In the genomic region with DNA sequence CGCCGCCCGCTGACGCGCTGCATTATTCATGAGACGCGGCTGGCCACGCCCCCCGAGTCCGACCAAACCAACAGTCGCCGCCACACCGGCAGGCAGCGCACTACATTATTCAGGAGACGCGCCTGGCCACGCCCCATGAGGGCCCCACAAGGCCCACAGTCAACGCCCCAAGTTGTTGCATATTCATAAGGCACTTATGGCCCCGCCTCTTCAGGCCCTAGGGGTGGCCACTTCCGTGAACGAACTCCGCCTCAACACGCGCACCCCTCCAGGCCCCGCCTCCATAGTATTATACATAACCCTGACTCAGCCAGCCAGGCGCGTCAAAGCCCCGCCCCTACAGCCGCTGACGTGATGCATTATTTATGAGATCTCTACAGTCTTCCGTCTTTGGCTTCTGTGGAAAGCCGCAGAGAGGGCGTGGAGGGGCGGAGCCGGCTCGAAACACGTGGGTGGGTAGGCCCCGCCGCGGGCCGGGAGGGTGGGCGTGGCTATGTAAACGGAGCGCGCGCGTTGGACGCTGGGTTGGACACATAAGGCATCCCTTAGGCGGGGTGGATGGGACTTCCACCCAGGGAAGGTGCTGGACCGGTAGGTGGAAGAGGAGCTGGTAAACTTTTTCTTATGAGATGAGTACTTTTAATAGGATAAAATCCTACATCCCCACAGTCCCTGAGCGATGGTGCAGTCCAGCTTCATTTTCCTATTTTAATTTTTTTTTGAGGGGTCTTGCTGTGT, we compare ENCODE assay signal across 8 cellular contexts. TPM values are rescaled to one million over a fixed set of nuclear protein-coding genes. Genes with fewer than 3 reads are reported as not detected.
DNase-seq lines count a peak whose midpoint lies in the region; TF ChIP-seq lines count a peak whose summit lies in the region.

No MANE protein-coding gene starts in this region.

- intact Hi-C loops in activated naive CD4-positive, alpha-beta T cell treated with anti-CD3 and anti-CD28 coated beads for 36 hours (cut with micrococcal nuclease), result loop anchor here (1.0 to 2.0 kb wide), 16 partner anchors 22 to 798 kb away; a partner anchor contains a TSS

- no peak for TF ChIP-seq CTCF in HFF-Myc (IDR thresholded peaks at IDR 0.05; ENCODE audit: low read depth, low read length, missing control alignments)

- peak overlapping the region; percentile 89 for H3K27ac ChIP-seq in SJSA1

- H3K9me3 Mint-ChIP-seq in activated naive CD4-positive, alpha-beta T cell treated with anti-CD3 and anti-CD28 coated beads for 36 hours, result no peaks in the 10 kb centered on the region

- peak overlapping the region; percentile 68 for H3K4me3 ChIP-seq in HFF-Myc (replicated peaks; ENCODE audit: low read depth, low read length)
- peak overlapping the region; percentile 92 for H3K4me3 ChIP-seq in SJSA1

- peaks cover 17% of the 10 kb centered on the region for H3K4me1 Mint-ChIP-seq in activated naive CD4-positive, alpha-beta T cell treated with anti-CD3 and anti-CD28 coated beads for 36 hours (ENCODE audit: low read depth)

- H3K4me3 Mint-ChIP-seq in activated naive CD4-positive, alpha-beta T cell treated with anti-CD3 and anti-CD28 coated beads for 36 hours, result peak overlapping the region; percentile 85

- peaks cover 1% of the 10 kb centered on the region for H3K36me3 Mint-ChIP-seq in activated naive CD4-positive, alpha-beta T cell treated with anti-CD3 and anti-CD28 coated beads for 36 hours (ENCODE audit: low read depth)

- no peaks in the 10 kb centered on the region for H3K27me3 ChIP-seq in SJSA1 (replicated peaks)

- peaks cover 10% of the 10 kb centered on the region for H3K4me1 ChIP-seq in SJSA1 (replicated peaks)

- H3K9me3 ChIP-seq in SJSA1 (replicated peaks), result no peaks in the 10 kb centered on the region

- no peaks in the 10 kb centered on the region for H3K27me3 Mint-ChIP-seq in activated naive CD4-positive, alpha-beta T cell treated with anti-CD3 and anti-CD28 coated beads for 36 hours (ENCODE audit: low read depth)

- CTCF ChIA-PET in activated naive CD4-positive, alpha-beta T cell treated with anti-CD3 and anti-CD28 coated beads for 36 hours (lab: Charles Lee), result interaction anchor here (0.5 to 4.2 kb wide), 8 partner anchors 10 to 739 kb away, joined by 3 to 26 read pairs (median 12); a partner anchor contains a TSS

- peak overlapping the region; percentile 89 for H3K27ac Mint-ChIP-seq in activated naive CD4-positive, alpha-beta T cell treated with anti-CD3 and anti-CD28 coated beads for 36 hours

- H3K36me3 ChIP-seq in SJSA1, result peaks cover 8% of the 10 kb centered on the region

- DNase-seq in GM04503 (ENCODE audit: low read depth), result peak; percentile 99
- DNase-seq in HFF-Myc (ENCODE audit: extremely low read depth, low read depth), result peak; percentile 99
- peak; percentile 100 for DNase-seq in MV-4-11 (lab: John Stamatoyannopoulos, UW)
- peak; percentile 100 for DNase-seq in SJSA1 (ENCODE audit: low read depth in 1 of 2, low spot score in 2 of 2)
- peak; percentile 100 for DNase-seq in activated naive CD4-positive, alpha-beta T cell treated with anti-CD3 and anti-CD28 coated beads for 36 hours
- DNase-seq in germinal center (ENCODE audit: low spot score), result peak; percentile 99
- peak; percentile 99 for DNase-seq in non-pigmented ciliary epithelial cell (ENCODE audit: low read depth)
- DNase-seq in superior temporal gyrus (ENCODE audit: extremely low spot score), result peak; percentile 100

RNA-seq across cellular contexts. Expression of a gene that starts 0.4 kb away (rescaled TPM):
- total RNA-seq in SJSA1 (2014; rRNA removed; shearing (Covaris generic)), result 14.3 and 14.8 TPM in 2 replicates
- 10 to 100 TPM; 14.1 TPM for total RNA-seq in activated naive CD4-positive, alpha-beta T cell treated with anti-CD3 and anti-CD28 coated beads for 36 hours

RNA-seq across cellular contexts. Expression of a gene that starts 21.1 kb away (rescaled TPM):
- total RNA-seq in SJSA1 (2014; rRNA removed; shearing (Covaris generic)), result 212 and 288 TPM in 2 replicates
- 100 to 1,000 TPM; 161 to 163 TPM for total RNA-seq in activated naive CD4-positive, alpha-beta T cell treated with anti-CD3 and anti-CD28 coated beads for 36 hours

RNA-seq across cellular contexts. Expression of a gene that starts 35.4 kb away (rescaled TPM):
- 88.0 and 89.8 TPM in 2 replicates for total RNA-seq in SJSA1 (2014; rRNA removed; shearing (Covaris generic))
- total RNA-seq in activated naive CD4-positive, alpha-beta T cell treated with anti-CD3 and anti-CD28 coated beads for 36 hours, result 10 to 100 TPM; 86.7 TPM

RNA-seq across cellular contexts. Expression of a gene that starts 49.4 kb away (rescaled TPM):
- 745 and 1,061 TPM in 2 replicates for total RNA-seq in SJSA1 (2014; rRNA removed; shearing (Covaris generic))
- total RNA-seq in activated naive CD4-positive, alpha-beta T cell treated with anti-CD3 and anti-CD28 coated beads for 36 hours, result 1,000 to 10,000 TPM; 1,997 to 2,122 TPM

Comparison
In these comparisons a context has a peak if more than half of its experiments do, and no peak if none do; other contexts are left out.
1. Peak in every context shown above with its lines: DNase-seq, H3K4me3 ChIP-seq and H3K27ac ChIP-seq.